In genomic region chr20:63947638-63948456, GRCh38 we compare ENCODE assay signal across 8 cellular contexts.
DNase-seq lines count a peak whose midpoint lies in the region; ATAC-seq lines count a peak whose summit lies in the region.

No MANE protein-coding gene starts in this region.

- H3K4me3 Mint-ChIP-seq in activated T-cell treated with anti-CD3 and anti-CD28 coated beads, Interleukin-2, amount 50 U/mL, for 24 hours = peak overlapping the region; percentile 58

- no peaks in the 10 kb centered on the region for H3K27me3 Mint-ChIP-seq in activated T-cell treated with anti-CD3 and anti-CD28 coated beads, Interleukin-2, amount 50 U/mL, for 24 hours

- peak; percentile 54 for ATAC-seq in stimulated activated naive CD8-positive, alpha-beta T cell treated with anti-CD3 and anti-CD28 coated beads, Interleukin-15, Interleukin-2, amounts not matched to agents 100 U/mL and 50 U/mL, for 24 hours

- DNase-seq in NCI-H1092 treated with DMSO at 0.1 percent for 48 hours (lab: John Stamatoyannopoulos, UW) (peak; percentile 24), NCI-H1092 (lab: John Stamatoyannopoulos, UW) (no peak), hypothalamus (lab: John Stamatoyannopoulos, UW) (peak in 32 of 51 donors; percentile 11 to 70 (median 42)), NCI-H510A (lab: John Stamatoyannopoulos, UW) (no peak), SIG-M5 (lab: John Stamatoyannopoulos, UW) (no peak)
- peak; percentile 59 for DNase-seq in activated T-cell treated with anti-CD3 and anti-CD28 coated beads, Interleukin-2, amount 50 U/mL, for 24 hours
- DNase-seq in stimulated activated naive CD8-positive, alpha-beta T cell treated with anti-CD3 and anti-CD28 coated beads, Interleukin-15, Interleukin-2, amounts not matched to agents 100 U/mL and 50 U/mL, for 24 hours = peak; percentile 39
- DNase-seq in activated CD8-positive, alpha-beta memory T cell treated with anti-CD3 and anti-CD28 coated beads for 24 hours = no peak

- peak overlapping the region; percentile 90 for H3K27ac Mint-ChIP-seq in activated T-cell treated with anti-CD3 and anti-CD28 coated beads, Interleukin-2, amount 50 U/mL, for 24 hours

- H3K36me3 Mint-ChIP-seq in activated T-cell treated with anti-CD3 and anti-CD28 coated beads, Interleukin-2, amount 50 U/mL, for 24 hours (ENCODE audit: low read depth) = peaks cover 29% of the 10 kb centered on the region

- no peaks in the 10 kb centered on the region for H3K9me3 Mint-ChIP-seq in activated T-cell treated with anti-CD3 and anti-CD28 coated beads, Interleukin-2, amount 50 U/mL, for 24 hours

- peaks cover 48% of the 10 kb centered on the region for H3K4me1 Mint-ChIP-seq in activated T-cell treated with anti-CD3 and anti-CD28 coated beads, Interleukin-2, amount 50 U/mL, for 24 hours (ENCODE audit: low read depth)

Comparison
In these comparisons a context has a peak if more than half of its experiments do, and no peak if none do; other contexts are left out.
1. DNase-seq: peak in NCI-H1092 treated with DMSO at 0.1 percent for 48 hours (single experiment), activated T-cell treated with anti-CD3 and anti-CD28 coated beads, Interleukin-2, amount 50 U/mL, for 24 hours (single experiment), hypothalamus (32 of 51) and stimulated activated naive CD8-positive, alpha-beta T cell treated with anti-CD3 and anti-CD28 coated beads, Interleukin-15, Interleukin-2, amounts not matched to agents 100 U/mL and 50 U/mL, for 24 hours (single experiment); none in NCI-H1092 (single experiment), NCI-H510A (single experiment), SIG-M5 (single experiment) and activated CD8-positive, alpha-beta memory T cell treated with anti-CD3 and anti-CD28 coated beads for 24 hours (single experiment).